In the genomic region with DNA sequence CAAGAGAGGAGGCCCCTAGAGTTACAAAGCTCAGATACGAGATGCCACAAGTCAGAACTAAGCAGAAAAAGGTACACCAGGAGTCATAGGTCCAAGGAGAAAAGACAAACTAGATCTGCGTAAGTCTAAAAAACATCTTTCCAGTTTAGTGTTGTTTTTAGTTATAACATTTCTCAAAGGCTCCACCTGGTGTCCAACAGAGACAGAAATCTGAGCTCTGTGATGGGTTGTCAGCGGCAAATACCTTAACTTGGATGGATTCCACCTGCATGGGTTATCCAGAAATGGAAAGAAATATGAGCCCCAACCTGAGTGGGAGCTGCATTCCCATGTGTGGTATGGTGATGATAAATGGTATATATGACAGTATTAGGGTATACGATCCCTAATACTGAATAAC, we compare ENCODE assay signal across 13 cellular contexts.
DNase-seq lines count a peak whose midpoint lies in the region; ATAC-seq and TF ChIP-seq lines count a peak whose summit lies in the region.
"Had no signal": no experiment of that assay in that cellular context is flagged by ENCODE, and none has a peak within 500 bp of the region (broad histone marks: within the 10 kb centered on the region; RNA-seq: fewer than 3 reads in every experiment).

No MANE protein-coding gene starts in this region.

- TF ChIP-seq CTCF in fibroblast of lung (conservative IDR thresholded peaks at IDR 0.05 in 1 of 2, IDR thresholded peaks at IDR 0.05 in 1 of 2; ENCODE audit: low read depth in 1 of 2, low read length in 2 of 2) (peak; percentile 11 to 29), type B pancreatic cell (conservative IDR thresholded peaks at IDR 0.05) (peak; percentile 51)

- peaks cover 3% of the 10 kb centered on the region for H3K27me3 Mint-ChIP-seq in type B pancreatic cell
- H3K27me3 Mint-ChIP-seq: memory B cell; stimulated activated naive CD8-positive, alpha-beta T cell treated with anti-CD3 and anti-CD28 coated beads, Interleukin-15, amount 100 ng/mL, for 72 hours had no signal

- no peak overlapping the region for H3K4me3 Mint-ChIP-seq in type B pancreatic cell
- H3K4me3 Mint-ChIP-seq: activated naive CD8-positive, alpha-beta T cell treated with anti-CD3 and anti-CD28 coated beads for 36 hours; memory B cell; stimulated activated naive CD8-positive, alpha-beta T cell treated with anti-CD3 and anti-CD28 coated beads, Interleukin-15, amount 100 ng/mL, for 72 hours had no signal

- H3K27ac ChIP-seq in fibroblast of lung (ENCODE audit: insufficient read depth, low read length): no peak overlapping the region
- H3K27ac ChIP-seq: esophagus squamous epithelium had no signal

- no peaks in the 10 kb centered on the region for H3K9me3 ChIP-seq in fibroblast of lung (ENCODE audit: control insufficient read depth, insufficient read depth, low read depth, low read length)
- H3K9me3 ChIP-seq: esophagus squamous epithelium had no signal

- H3K36me3 ChIP-seq in fibroblast of lung (ENCODE audit: control insufficient read depth, insufficient read depth, low read length): no peaks in the 10 kb centered on the region
- H3K36me3 ChIP-seq: esophagus squamous epithelium had no signal

- no peak overlapping the region for H3K4me2 ChIP-seq in fibroblast of lung (ENCODE audit: extremely low read depth, insufficient read depth, low read length)

- no peaks in the 10 kb centered on the region for H3K79me2 ChIP-seq in fibroblast of lung (ENCODE audit: control insufficient read depth, insufficient read depth, low read length)

- no peak for ATAC-seq in activated naive CD4-positive, alpha-beta T cell treated with anti-CD3 and anti-CD28 coated beads, Interleukin-2, amount 50 U/mL, for 72 hours
- ATAC-seq: stimulated activated naive CD8-positive, alpha-beta T cell treated with anti-CD3 and anti-CD28 coated beads, Interleukin-15, amount 100 ng/mL, for 72 hours had no signal

- no peaks in the 10 kb centered on the region for H4K20me1 ChIP-seq in fibroblast of lung (ENCODE audit: control insufficient read depth, extremely low read depth, insufficient read depth, low read length)

- H3K4me1 ChIP-seq in fibroblast of lung (ENCODE audit: control insufficient read depth, extremely low read depth, insufficient read depth, low read length): no peaks in the 10 kb centered on the region
- H3K4me1 ChIP-seq: esophagus squamous epithelium had no signal

- H3K27me3 ChIP-seq in fibroblast of lung (ENCODE audit: control insufficient read depth, insufficient read depth, low read length): no peaks in the 10 kb centered on the region
- H3K27me3 ChIP-seq: esophagus squamous epithelium had no signal

- DNase-seq in SIG-M5 treated with dmso at 0.1 percent for 504 hours (lab: John Stamatoyannopoulos, UW; ENCODE audit: unreplicated experiment): peak; percentile 4
- no peak for DNase-seq in SIG-M5 (lab: John Stamatoyannopoulos, UW)
- DNase-seq in OCI-M1 (lab: John Stamatoyannopoulos, UW): peak; percentile 26
- DNase-seq in fibroblast of lung (ENCODE audit: low read depth in 2 of 2): peak; percentile 15 to 22
- no peak for DNase-seq in type B pancreatic cell (ENCODE audit: extremely low spot score, unreplicated experiment)
- no peak for DNase-seq in hypothalamus (lab: John Stamatoyannopoulos, UW)
- DNase-seq in activated naive CD4-positive, alpha-beta T cell treated with anti-CD3 and anti-CD28 coated beads, Interleukin-2, amount 50 U/mL, for 72 hours (ENCODE audit: low spot score in 2 of 2): no peak
- no peak for DNase-seq in SKM-1 treated with dmso at 0.1 percent for 144 hours (lab: John Stamatoyannopoulos, UW; ENCODE audit: unreplicated experiment)
- DNase-seq: activated naive CD8-positive, alpha-beta T cell treated with anti-CD3 and anti-CD28 coated beads for 36 hours; esophagus squamous epithelium; stimulated activated CD4-positive, alpha-beta T cell treated with anti-CD3 and anti-CD28 coated beads, Interleukin-12 subunit alpha, Interleukin-12 subunit beta, amount 100 ng/mL, for 4 hours; stimulated activated naive CD8-positive, alpha-beta T cell treated with anti-CD3 and anti-CD28 coated beads, Interleukin-15, amount 100 ng/mL, for 72 hours had no signal

- no peaks in the 10 kb centered on the region for H3K4me1 Mint-ChIP-seq in type B pancreatic cell (ENCODE audit: unreplicated experiment)
- H3K4me1 Mint-ChIP-seq: activated naive CD8-positive, alpha-beta T cell treated with anti-CD3 and anti-CD28 coated beads for 36 hours; stimulated activated naive CD8-positive, alpha-beta T cell treated with anti-CD3 and anti-CD28 coated beads, Interleukin-15, amount 100 ng/mL, for 72 hours had no signal

- H3K9ac ChIP-seq in fibroblast of lung (ENCODE audit: insufficient read depth, low read length): no peak overlapping the region

- H3K9me3 Mint-ChIP-seq in type B pancreatic cell: no peaks in the 10 kb centered on the region
- H3K9me3 Mint-ChIP-seq in activated naive CD4-positive, alpha-beta T cell treated with anti-CD3 and anti-CD28 coated beads, Interleukin-2, amount 50 U/mL, for 72 hours: no peaks in the 10 kb centered on the region
- H3K9me3 Mint-ChIP-seq: activated naive CD8-positive, alpha-beta T cell treated with anti-CD3 and anti-CD28 coated beads for 36 hours; memory B cell; stimulated activated naive CD8-positive, alpha-beta T cell treated with anti-CD3 and anti-CD28 coated beads, Interleukin-15, amount 100 ng/mL, for 72 hours had no signal

- no peaks in the 10 kb centered on the region for H3K36me3 Mint-ChIP-seq in type B pancreatic cell
- H3K36me3 Mint-ChIP-seq in activated naive CD4-positive, alpha-beta T cell treated with anti-CD3 and anti-CD28 coated beads, Interleukin-2, amount 50 U/mL, for 72 hours: no peaks in the 10 kb centered on the region
- H3K36me3 Mint-ChIP-seq: activated naive CD8-positive, alpha-beta T cell treated with anti-CD3 and anti-CD28 coated beads for 36 hours; memory B cell had no signal

- no peak overlapping the region for H2AFZ ChIP-seq in fibroblast of lung (ENCODE audit: low read length)

- no peak overlapping the region for H3K27ac Mint-ChIP-seq in type B pancreatic cell
- H3K27ac Mint-ChIP-seq in activated naive CD4-positive, alpha-beta T cell treated with anti-CD3 and anti-CD28 coated beads, Interleukin-2, amount 50 U/mL, for 72 hours: no peak overlapping the region
- H3K27ac Mint-ChIP-seq: activated naive CD8-positive, alpha-beta T cell treated with anti-CD3 and anti-CD28 coated beads for 36 hours; memory B cell; stimulated activated naive CD8-positive, alpha-beta T cell treated with anti-CD3 and anti-CD28 coated beads, Interleukin-15, amount 100 ng/mL, for 72 hours had no signal

- H3K4me3 ChIP-seq in fibroblast of lung (replicated peaks in 1 of 4; ENCODE audit: control extremely low read depth in 1 of 4, insufficient read depth in 1 of 4, low read depth in 3 of 4, low read length in 4 of 4): no peak overlapping the region
- H3K4me3 ChIP-seq: esophagus squamous epithelium had no signal

Comparison
In these comparisons a context has a peak if more than half of its experiments do, and no peak if none do; other contexts are left out.
1. DNase-seq: peak in SIG-M5 treated with dmso at 0.1 percent for 504 hours (single experiment), OCI-M1 (single experiment) and fibroblast of lung (2 of 2); none in SIG-M5 (single experiment), type B pancreatic cell (single experiment), hypothalamus (0 of 51), activated naive CD4-positive, alpha-beta T cell treated with anti-CD3 and anti-CD28 coated beads, Interleukin-2, amount 50 U/mL, for 72 hours (0 of 2) and SKM-1 treated with dmso at 0.1 percent for 144 hours (single experiment).